In the genomic region with DNA sequence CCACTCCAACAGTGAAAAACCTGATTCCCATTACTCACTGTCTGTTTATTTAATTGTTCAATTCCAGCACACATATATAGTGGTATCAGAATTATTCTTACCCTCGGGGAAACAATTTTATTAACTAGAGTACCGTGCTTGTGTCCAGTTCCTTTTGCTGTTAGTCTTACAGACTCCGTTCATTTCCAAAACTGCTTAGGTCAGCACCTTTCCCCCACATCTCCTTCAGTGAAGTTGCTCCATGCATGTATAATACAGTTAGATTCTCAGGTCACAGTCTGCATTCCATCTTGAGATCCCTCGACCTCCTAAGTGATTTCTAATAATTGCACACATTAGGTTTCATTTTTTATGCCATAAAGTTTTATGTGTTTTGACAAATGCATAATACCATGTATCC, we compare ENCODE assay signal across 26 cellular contexts. TPM values are rescaled to one million over a fixed set of nuclear protein-coding genes. Genes with fewer than 3 reads are reported as not detected.
"Had no signal": no experiment of that assay in that cellular context is flagged by ENCODE, and none has a peak within 500 bp of the region (broad histone marks: within the 10 kb centered on the region; RNA-seq: fewer than 3 reads in every experiment).

No MANE protein-coding gene starts in this region.

- H3K36me3 ChIP-seq: esophagus squamous epithelium, gastrocnemius medialis, heart right ventricle, left lung, lower lobe of right lung had no signal

- H3K4me1 ChIP-seq: esophagus squamous epithelium, gastrocnemius medialis, heart right ventricle, left lung, lower lobe of right lung had no signal

- H3K9me3 ChIP-seq: esophagus squamous epithelium, gastrocnemius medialis, lower lobe of right lung, mucosa of descending colon had no signal

- FAIRE-seq: endometrium, islet of Langerhans, keratinocyte had no signal

- H3K27me3 ChIP-seq: esophagus squamous epithelium, gastrocnemius medialis, heart right ventricle, left lung had no signal

- H3K4me3 ChIP-seq: esophagus squamous epithelium, gastrocnemius medialis, heart right ventricle, left lung, lower lobe of right lung, mucosa of descending colon had no signal

- ATAC-seq: effector memory CD8-positive, alpha-beta T cell; esophagus mucosa; gastrocnemius medialis; heart right ventricle; left cardiac atrium; left lung; left ventricle myocardium superior; lower lobe of right lung; mucosa of descending colon; naive thymus-derived CD8-positive, alpha-beta T cell had no signal

- H3K27ac ChIP-seq: epithelial cell of prostate, esophagus squamous epithelium, gastrocnemius medialis, heart right ventricle, left lung, lower lobe of right lung had no signal

- DNase-seq: cortex of kidney; effector CD8-positive, alpha-beta T cell; effector memory CD8-positive, alpha-beta T cell; endodermal cell; erythroblast; esophagus squamous epithelium; foreskin fibroblast; foreskin melanocyte; gastrocnemius medialis; glutamatergic neuron; head of caudate nucleus; heart right ventricle; hippocampal formation; left cardiac atrium; left lung; left ventricle myocardium superior; lower lobe of right lung; mesenchymal stem cell; mucosa of descending colon; naive B cell; naive thymus-derived CD8-positive, alpha-beta T cell had no signal

RNA-seq across cellular contexts. Expression of gene ZNF521, which starts 56.3 kb away (rescaled TPM):
- polyA plus RNA-seq: naive thymus-derived CD8-positive, alpha-beta T cell had no signal
